9 cellular contexts compared by ENCODE assay signal in the genomic region with DNA sequence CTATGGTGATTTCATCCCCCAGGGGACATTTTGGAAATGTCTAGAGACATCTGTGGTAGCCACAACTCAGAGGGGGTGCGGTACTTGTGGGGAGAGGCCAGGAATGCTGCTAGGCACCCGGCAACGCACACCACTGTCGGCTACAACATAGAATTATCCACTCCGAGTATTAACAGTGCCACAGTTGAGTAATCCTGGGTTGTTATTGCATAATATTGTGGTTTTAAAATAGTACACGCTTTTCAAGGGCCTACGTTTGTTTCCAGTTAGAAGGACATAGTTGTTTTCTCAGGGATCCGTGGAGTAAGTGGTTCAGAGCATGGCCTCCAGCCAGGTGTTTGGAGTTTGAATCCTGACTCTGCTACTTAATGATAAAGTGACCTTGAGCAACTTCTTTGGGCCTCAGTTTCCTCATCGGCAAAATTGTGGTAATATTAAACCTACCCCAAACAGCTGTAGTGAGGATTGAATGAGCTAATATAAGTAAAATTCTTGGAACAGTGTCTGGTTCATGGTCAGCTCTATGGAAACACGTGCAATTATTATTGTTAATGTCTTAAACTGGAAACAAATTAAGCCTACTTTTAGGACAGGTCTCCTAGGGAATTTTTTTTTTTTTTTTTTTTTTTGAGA. TPM values are rescaled to one million over a fixed set of nuclear protein-coding genes. Genes with fewer than 3 reads are reported as not detected.
DNase-seq lines count a peak whose midpoint lies in the region; ATAC-seq, FAIRE-seq and TF ChIP-seq lines count a peak whose summit lies in the region.
"Had no signal": no experiment of that assay in that cellular context is flagged by ENCODE, and none has a peak within 500 bp of the region (broad histone marks: within the 10 kb centered on the region; RNA-seq: fewer than 3 reads in every experiment).

No MANE protein-coding gene starts in this region.

- TF ChIP-seq CTCF in WTC11 (IDR thresholded peaks at IDR 0.05) (no peak), kidney (IDR thresholded peaks at IDR 0.05; ENCODE audit: borderline replicate concordance, extremely low read depth, insufficient read depth) (no peak), tibial nerve (IDR thresholded peaks at IDR 0.05) (no peak)

- TF ChIP-seq POLR2A in tibial nerve (IDR thresholded peaks at IDR 0.05), result peak in 1 of 2 donors; percentile 13

- intact Hi-C loops in kidney (cut with DNase I), result no loop called here

- H3K9me3 ChIP-seq in kidney (ENCODE audit: control insufficient read depth in 1 of 2, low read length in 2 of 2), result no peaks in the 10 kb centered on the region
- peaks cover 0 to 10% (median 0%) of the 10 kb centered on the region in 4 donors for H3K9me3 ChIP-seq in tibial nerve

- peaks cover 13% of the 10 kb centered on the region for H3K36me3 Mint-ChIP-seq in WTC11

- WGBS in tibial nerve, 2 donors, result 22 to 24% methylated on average over 10 of the region's 10 CpGs

- H3K9ac ChIP-seq in kidney (ENCODE audit: low read length in 2 of 2), result peak overlapping the region in 1 of 2 donors; percentile 56

- CTCF ChIA-PET in WTC11 (lab: Charles Lee), result interaction anchor here (0.9 to 1.1 kb wide), 3 partner anchors 41 to 195 kb away, joined by 3 read pairs; no protein-coding TSS in a partner anchor

- H3K4me3 Mint-ChIP-seq in WTC11, result no peak overlapping the region

- no peaks in the 10 kb centered on the region for H3K36me3 ChIP-seq in kidney (ENCODE audit: control insufficient read depth in 1 of 2, insufficient read depth in 2 of 2, low read length in 2 of 2)
- H3K36me3 ChIP-seq in tibial nerve, result peaks cover 0 to 7% (median 0%) of the 10 kb centered on the region in 3 donors

- FAIRE-seq in kidney (lab: Jason Lieb, UNC), result no peak
- FAIRE-seq: frontal cortex had no signal

- POLR2A ChIA-PET in WTC11 (lab: Charles Lee), result interaction anchor here (1.0 kb wide), 1 partner anchor 87 kb away, joined by 3 read pairs; no protein-coding TSS in a partner anchor

- no peaks in the 10 kb centered on the region for H3K27me3 ChIP-seq in tibial nerve

- H3K9me3 Mint-ChIP-seq in WTC11, result peaks cover 14% of the 10 kb centered on the region

- H3K27me3 Mint-ChIP-seq in WTC11 (ENCODE audit: low read depth), result no peaks in the 10 kb centered on the region; the same call in 1 of the 2 replicates

- TF ChIP-seq EP300 in tibial nerve (IDR thresholded peaks at IDR 0.05), result peak; percentile 93 to 97

- H3K27ac Mint-ChIP-seq in WTC11, result no peak overlapping the region; the same call in 1 of the 2 replicates

- ATAC-seq in WTC11 (no peak), HG03097 (IDR thresholded peaks at IDR 0.05; ENCODE audit: low FRiP score, unreplicated experiment) (no peak)

- DNase-seq in DMS 273 treated with DMSO at 0.1 percent for 48 hours (lab: John Stamatoyannopoulos, UW), result peak; percentile 51
- peak; percentile 58 for DNase-seq in HuH-7 (ENCODE audit: low spot score)
- DNase-seq in WTC11 (ENCODE audit: low spot score), result no peak
- DNase-seq in kidney, result peak; percentile 88
- DNase-seq in tibial nerve (ENCODE audit: low spot score in 2 of 2), result peak; percentile 77 to 88
- DNase-seq in activated T-cell treated with anti-CD3 and anti-CD28 coated beads, Interleukin-2, amount 50 U/mL, for 48 hours, result no peak
- no peak for DNase-seq in NCI-H146 (lab: John Stamatoyannopoulos, UW)

- H3K27ac ChIP-seq in kidney (ENCODE audit: low read depth in 2 of 2, low read length in 2 of 2) (peak overlapping the region; percentile 64 to 72), tibial nerve (peak overlapping the region; percentile 52 to 92 (median 77))

- H3K4me1 Mint-ChIP-seq in WTC11, result peaks cover 17% of the 10 kb centered on the region

- peaks cover 4 to 9% of the 10 kb centered on the region in 2 donors for H3K4me1 ChIP-seq in kidney (ENCODE audit: control insufficient read depth in 1 of 2, insufficient read depth in 1 of 2, low read depth in 1 of 2, low read length in 2 of 2)
- H3K4me1 ChIP-seq in tibial nerve, result peaks cover 0 to 41% (median 10%) of the 10 kb centered on the region in 4 donors

- H3K4me3 ChIP-seq in kidney (ENCODE audit: low read length in 2 of 2) (no peak overlapping the region), tibial nerve (no peak overlapping the region)

TF ChIP-seq in WTC11, 78 proteins besides CTCF, POLR2A, EP300 and RAD21:
- TF ChIP-seq GTF2I (CRISPR knock-in tag; conservative IDR thresholded peaks at IDR 0.05), result no peak
- TF ChIP-seq, protein P1, sequence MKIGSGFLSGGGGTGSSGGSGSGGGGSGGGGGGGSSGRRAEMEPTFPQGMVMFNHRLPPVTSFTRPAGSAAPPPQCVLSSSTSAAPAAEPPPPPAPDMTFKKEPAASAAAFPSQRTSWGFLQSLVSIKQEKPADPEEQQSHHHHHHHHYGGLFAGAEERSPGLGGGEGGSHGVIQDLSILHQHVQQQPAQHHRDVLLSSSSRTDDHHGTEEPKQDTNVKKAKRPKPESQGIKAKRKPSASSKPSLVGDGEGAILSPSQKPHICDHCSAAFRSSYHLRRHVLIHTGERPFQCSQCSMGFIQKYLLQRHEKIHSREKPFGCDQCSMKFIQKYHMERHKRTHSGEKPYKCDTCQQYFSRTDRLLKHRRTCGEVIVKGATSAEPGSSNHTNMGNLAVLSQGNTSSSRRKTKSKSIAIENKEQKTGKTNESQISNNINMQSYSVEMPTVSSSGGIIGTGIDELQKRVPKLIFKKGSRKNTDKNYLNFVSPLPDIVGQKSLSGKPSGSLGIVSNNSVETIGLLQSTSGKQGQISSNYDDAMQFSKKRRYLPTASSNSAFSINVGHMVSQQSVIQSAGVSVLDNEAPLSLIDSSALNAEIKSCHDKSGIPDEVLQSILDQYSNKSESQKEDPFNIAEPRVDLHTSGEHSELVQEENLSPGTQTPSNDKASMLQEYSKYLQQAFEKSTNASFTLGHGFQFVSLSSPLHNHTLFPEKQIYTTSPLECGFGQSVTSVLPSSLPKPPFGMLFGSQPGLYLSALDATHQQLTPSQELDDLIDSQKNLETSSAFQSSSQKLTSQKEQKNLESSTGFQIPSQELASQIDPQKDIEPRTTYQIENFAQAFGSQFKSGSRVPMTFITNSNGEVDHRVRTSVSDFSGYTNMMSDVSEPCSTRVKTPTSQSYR (CRISPR knock-in tag; IDR thresholded peaks at IDR 0.05), result no peak
- TF ChIP-seq, protein P2, sequence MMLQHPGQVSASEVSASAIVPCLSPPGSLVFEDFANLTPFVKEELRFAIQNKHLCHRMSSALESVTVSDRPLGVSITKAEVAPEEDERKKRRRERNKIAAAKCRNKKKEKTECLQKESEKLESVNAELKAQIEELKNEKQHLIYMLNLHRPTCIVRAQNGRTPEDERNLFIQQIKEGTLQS (CRISPR knock-in tag; conservative IDR thresholded peaks at IDR 0.05), result no peak
- TF ChIP-seq GABPB1 (CRISPR knock-in tag; IDR thresholded peaks at IDR 0.05), result peak; percentile 98
- TF ChIP-seq SMAD4 (CRISPR knock-in tag; IDR thresholded peaks at IDR 0.05), result no peak
- TF ChIP-seq SOX15 (CRISPR knock-in tag; IDR thresholded peaks at IDR 0.05), result no peak

RNA-seq across cellular contexts. Expression of gene CYP27A1, which starts 24.5 kb away (rescaled TPM):
- 5.6 to 9.3 TPM (median 8.1 TPM) in 3 replicates for total RNA-seq in WTC11 (2021)
- total RNA-seq in kidney, result 18.5 TPM
- 43.3 TPM for polyA plus RNA-seq in kidney (ENCODE audit: insufficient read depth, low read depth, low replicate concordance)
- 10 to 100 TPM; 57.6 to 92.4 (median 78.9) TPM for total RNA-seq in tibial nerve

RNA-seq across cellular contexts. Expression of gene PRKAG3, which starts 25.1 kb away (rescaled TPM):
- total RNA-seq in WTC11 (2021), result not detected in 3 replicates
- not detected for total RNA-seq in kidney
- not detected for polyA plus RNA-seq in kidney (ENCODE audit: insufficient read depth, low read depth, low replicate concordance)
- not detected for total RNA-seq in tibial nerve
- total RNA-seq: frontal cortex had no signal

RNA-seq across cellular contexts. Expression of gene WNT6, which starts 53.1 kb away (rescaled TPM):
- total RNA-seq in WTC11 (2021), result not detected in 3 replicates
- 0.57 TPM for total RNA-seq in kidney
- polyA plus RNA-seq in kidney (ENCODE audit: insufficient read depth, low read depth, low replicate concordance), result 0.75 TPM
- 10 to 100 TPM; 26.1 to 81.5 (median 48.2) TPM for total RNA-seq in tibial nerve
- total RNA-seq: frontal cortex had no signal

Comparison
In these comparisons a context has a peak if more than half of its experiments do, and no peak if none do; other contexts are left out.
1. DNase-seq: peak in DMS 273 treated with DMSO at 0.1 percent for 48 hours (single experiment), HuH-7 (single experiment), kidney (single experiment) and tibial nerve (2 of 2); none in WTC11 (single experiment), activated T-cell treated with anti-CD3 and anti-CD28 coated beads, Interleukin-2, amount 50 U/mL, for 48 hours (0 of 2) and NCI-H146 (single experiment).
2. RNA of gene WNT6, which starts 53.1 kb away (total RNA-seq): 26.1 to 81.5 TPM in tibial nerve; 0.57 TPM in kidney (single experiment) and not detected in WTC11; every median in the first group is over 10 times any median in the second.